In the genomic region with DNA sequence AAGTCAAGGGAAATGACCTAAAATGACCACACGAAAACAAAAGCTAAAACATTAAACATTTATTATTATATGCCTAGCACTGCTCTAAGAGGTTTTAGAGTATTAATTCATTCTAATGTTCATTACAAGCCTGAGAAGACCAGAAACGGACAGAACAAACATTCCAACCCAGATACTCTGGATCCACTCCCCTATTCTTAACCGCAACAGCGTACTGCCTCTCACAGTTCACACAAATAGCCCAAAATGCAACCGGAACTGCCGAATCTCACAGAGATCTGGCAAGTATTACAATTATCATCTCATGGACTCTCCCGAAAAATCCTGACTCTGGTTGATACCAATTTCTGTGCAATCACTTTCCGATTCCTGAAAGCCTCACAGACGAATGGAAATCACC, we compare ENCODE assay signal across 11 cellular contexts. TPM values are rescaled to one million over a fixed set of nuclear protein-coding genes. Genes with fewer than 3 reads are reported as not detected.
A peak's percentile ranks its signal among the peaks of the same experiment; 100 is the strongest.
DNase-seq lines count a peak whose midpoint lies in the region; ATAC-seq, FAIRE-seq and TF ChIP-seq lines count a peak whose summit lies in the region.
"Had no signal": no experiment of that assay in that cellular context is flagged by ENCODE, and none has a peak within 500 bp of the region (broad histone marks: within the 10 kb centered on the region; RNA-seq: fewer than 3 reads in every experiment).

No MANE protein-coding gene starts in this region.

- peak overlapping the region; percentile 86 for H3K4me3 ChIP-seq in Karpas-422 (ENCODE audit: low read length)
- peak overlapping the region; percentile 96 for H3K4me3 ChIP-seq in coronary artery
- peak overlapping the region in 1 of 2 donors; percentile 78 for H3K4me3 ChIP-seq in left lung

- CTCF ChIA-PET in Calu3 (lab: Charles Lee): interaction anchor here (0.6 kb wide), 1 partner anchor 36 kb away, joined by 3 read pairs; the partner anchor contains the start of gene ZNF780A

- H3K4me1 Mint-ChIP-seq in Calu3 (ENCODE audit: low read depth, unreplicated experiment): peaks cover 17% of the 10 kb centered on the region
- H3K4me1 Mint-ChIP-seq in nephron: peaks cover 21% of the 10 kb centered on the region

- H3K27ac ChIP-seq in Karpas-422 (ENCODE audit: low read length) (no peak overlapping the region), coronary artery (no peak overlapping the region), left lung (no peak overlapping the region)

- H3K4me2 ChIP-seq in Karpas-422 (ENCODE audit: low read depth, low read length, poor library complexity, severe bottlenecking): peak overlapping the region; percentile 79

- H3K9me3 ChIP-seq in Karpas-422 (ENCODE audit: low read length): peaks cover 31% of the 10 kb centered on the region
- peaks cover 0 to 21% of the 10 kb centered on the region in 2 donors for H3K9me3 ChIP-seq in left lung

- H3K9me3 Mint-ChIP-seq in Calu3 (ENCODE audit: low read depth, unreplicated experiment) (peaks cover 18% of the 10 kb centered on the region), nephron (peaks cover 68% of the 10 kb centered on the region)

- no peak overlapping the region; the same call in 1 of the 2 replicates for H3K9ac ChIP-seq in Karpas-422 (ENCODE audit: low read length)

- ATAC-seq in GM18870 (IDR thresholded peaks at IDR 0.05; ENCODE audit: unreplicated experiment): no peak
- no peak for ATAC-seq in left lung

- H3K9me2 ChIP-seq in Karpas-422 (replicated peaks; ENCODE audit: insufficient read depth, low read length): no peaks in the 10 kb centered on the region

- BruUV-seq in Calu3 (replicated peaks; lab: Mats Ljungman, UMichigan): no TSS peak

- H2AFZ ChIP-seq in Karpas-422 (ENCODE audit: low read length): no peak overlapping the region

- H4K20me1 ChIP-seq in Karpas-422 (ENCODE audit: insufficient read depth, low read depth, low read length): no peaks in the 10 kb centered on the region

- DNase-seq in Calu3: no peak
- DNase-seq in Karpas-422: no peak
- no peak for DNase-seq in coronary artery (ENCODE audit: low spot score)
- DNase-seq in DMS153 treated with DMSO at 0.1 percent for 48 hours (lab: John Stamatoyannopoulos, UW; ENCODE audit: unreplicated experiment): no peak
- no peak for DNase-seq in D721Med (ENCODE audit: insufficient read length, low spot score)
- DNase-seq in left lung: no peak
- DNase-seq: activated CD4-positive, alpha-beta T cell treated with anti-CD3 and anti-CD28 coated beads, Interleukin-2, amount 50 U/mL, for 1 hour; effector CD4-positive, alpha-beta T cell had no signal

- no peaks in the 10 kb centered on the region; the same call in 1 of the 2 replicates for H3K27me3 ChIP-seq in Karpas-422 (ENCODE audit: low read length)
- H3K27me3 ChIP-seq in left lung: no peaks in the 10 kb centered on the region

- H3K27ac Mint-ChIP-seq in Calu3 (ENCODE audit: unreplicated experiment) (no peak overlapping the region), nephron (no peak overlapping the region)

- no peaks in the 10 kb centered on the region for H3K27me3 Mint-ChIP-seq in Calu3 (ENCODE audit: unreplicated experiment)
- peaks cover 3% of the 10 kb centered on the region for H3K27me3 Mint-ChIP-seq in nephron (ENCODE audit: low read depth)

- H3K79me2 ChIP-seq in Karpas-422 (ENCODE audit: low read length): peaks cover 60% of the 10 kb centered on the region

- no peak for FAIRE-seq in D721Med (lab: Jason Lieb, UNC)
- FAIRE-seq: HTR-8/SVneo had no signal

- H3K4me3 Mint-ChIP-seq in Calu3 (ENCODE audit: low read depth, unreplicated experiment) (peak overlapping the region; percentile 99), nephron (peak overlapping the region; percentile 99 to 100 (median 99))

- intact Hi-C loops in Calu3 (cut with micrococcal nuclease; ENCODE audit: unreplicated experiment): no loop called here
- intact Hi-C loops in left lung (cut with DNase I): no loop called here

- peaks cover 26% of the 10 kb centered on the region for H3K36me3 ChIP-seq in Karpas-422 (ENCODE audit: insufficient read depth, low read length)
- peaks cover 0 to 10% of the 10 kb centered on the region in 2 donors for H3K36me3 ChIP-seq in left lung

- TF ChIP-seq CTCF in Calu3 (IDR thresholded peaks at IDR 0.05; ENCODE audit: unreplicated experiment) (no peak), coronary artery (IDR thresholded peaks at IDR 0.05) (no peak), nephron (IDR thresholded peaks at IDR 0.05; ENCODE audit: unreplicated experiment in 3 of 3) (no peak), D721Med (IDR thresholded peaks at IDR 0.05; ENCODE audit: insufficient read depth, missing control alignments) (no peak), left lung (IDR thresholded peaks at IDR 0.05) (no peak)

- H3K36me3 Mint-ChIP-seq in Calu3 (ENCODE audit: insufficient read depth, unreplicated experiment) (peaks cover 26% of the 10 kb centered on the region), nephron (ENCODE audit: low read depth) (peaks cover 71% of the 10 kb centered on the region)

- H3K4me1 ChIP-seq in Karpas-422 (ENCODE audit: low read length) (peaks cover 17% of the 10 kb centered on the region), left lung (peaks cover 0 to 15% of the 10 kb centered on the region in 2 donors)

RNA-seq across cellular contexts. Expression of gene ZNF780B, which starts 1.4 kb away (rescaled TPM):
- total RNA-seq in Calu3 (2022) (30.2 and 37.8 TPM in 2 replicates), left lung (10 to 100 TPM; 17.0 to 17.8 TPM)
- total RNA-seq in Karpas-422 (2014; rRNA removed; shearing (Covaris generic); ENCODE audit: low replicate concordance): 16.8 and 33.9 TPM in 2 replicates

RNA-seq across cellular contexts. Expression of gene ZNF780A, which starts 36.1 kb away (rescaled TPM):
- 32.6 and 34.2 TPM in 2 replicates for total RNA-seq in Calu3 (2022)
- 14.0 and 31.9 TPM in 2 replicates for total RNA-seq in Karpas-422 (2014; rRNA removed; shearing (Covaris generic); ENCODE audit: low replicate concordance)
- 10 to 100 TPM; 20.4 to 21.2 TPM for total RNA-seq in left lung

RNA-seq across cellular contexts. Expression of gene ZNF546, which starts 57.8 kb away (rescaled TPM):
- total RNA-seq in Calu3 (2022) (4.7 and 5.7 TPM in 2 replicates), left lung (1 to 10 TPM; 5.1 to 5.4 TPM)
- 6.0 and 10.4 TPM in 2 replicates for total RNA-seq in Karpas-422 (2014; rRNA removed; shearing (Covaris generic); ENCODE audit: low replicate concordance)
